In genomic region chr5:91434348-91434747, GRCh38 we compare ENCODE assay signal across 15 cellular contexts. TPM values are rescaled to one million over a fixed set of nuclear protein-coding genes. Genes with fewer than 3 reads are reported as not detected.
DNase-seq lines count a peak whose midpoint lies in the region; ATAC-seq lines count a peak whose summit lies in the region.
"Had no signal": no experiment of that assay in that cellular context is flagged by ENCODE, and none has a peak within 500 bp of the region (broad histone marks: within the 10 kb centered on the region; RNA-seq: fewer than 3 reads in every experiment).

No MANE protein-coding gene starts in this region.

- H3K4me3 ChIP-seq in naive thymus-derived CD4-positive, alpha-beta T cell (ENCODE audit: low read length): no peak overlapping the region
- H3K4me3 ChIP-seq in HAP-1: no peak overlapping the region
- H3K4me3 ChIP-seq: hepatocyte, left lung, skin epidermis had no signal

- H3K27ac Mint-ChIP-seq in activated CD4-positive, alpha-beta T cell treated with anti-CD3 and anti-CD28 coated beads, Interleukin-2, amount 10 ng/mL, durations not matched to agents 7 days and 5 days: no peak overlapping the region
- H3K27ac Mint-ChIP-seq in naive thymus-derived CD4-positive, alpha-beta T cell: peak overlapping the region in 8 of 9 donors; percentile 88 to 95 (median 90)

- no peaks in the 10 kb centered on the region for H3K9me3 Mint-ChIP-seq in activated CD4-positive, alpha-beta T cell treated with anti-CD3 and anti-CD28 coated beads, Interleukin-2, amount 10 ng/mL, durations not matched to agents 7 days and 5 days
- peaks cover 0 to 10% (median 2%) of the 10 kb centered on the region in 11 donors for H3K9me3 Mint-ChIP-seq in naive thymus-derived CD4-positive, alpha-beta T cell

- H3K36me3 ChIP-seq in naive thymus-derived CD4-positive, alpha-beta T cell (ENCODE audit: control insufficient read depth in 2 of 3, insufficient read depth in 3 of 3, low read length in 3 of 3): no peaks in the 10 kb centered on the region
- H3K36me3 ChIP-seq in HAP-1 (replicated peaks): no peaks in the 10 kb centered on the region
- H3K36me3 ChIP-seq: left lung, neutrophil had no signal

- H3K27me3 Mint-ChIP-seq in activated CD4-positive, alpha-beta T cell treated with anti-CD3 and anti-CD28 coated beads, Interleukin-2, amount 10 ng/mL, durations not matched to agents 7 days and 5 days: no peaks in the 10 kb centered on the region
- H3K27me3 Mint-ChIP-seq in naive thymus-derived CD4-positive, alpha-beta T cell: no peaks in the 10 kb centered on the region

- no peak overlapping the region for H3K4me3 Mint-ChIP-seq in activated CD4-positive, alpha-beta T cell treated with anti-CD3 and anti-CD28 coated beads, Interleukin-2, amount 10 ng/mL, durations not matched to agents 7 days and 5 days
- H3K4me3 Mint-ChIP-seq in naive thymus-derived CD4-positive, alpha-beta T cell: peak overlapping the region in 8 of 10 donors; percentile 9 to 80 (median 66)

- no peaks in the 10 kb centered on the region for H3K9me3 ChIP-seq in naive thymus-derived CD4-positive, alpha-beta T cell (ENCODE audit: control insufficient read depth in 2 of 3, low read length in 3 of 3)
- no peaks in the 10 kb centered on the region for H3K9me3 ChIP-seq in HAP-1
- H3K9me3 ChIP-seq: neutrophil had no signal

- DNase-seq in activated CD4-positive, alpha-beta T cell treated with anti-CD3 and anti-CD28 coated beads for 48 hours: peak; percentile 8
- no peak for DNase-seq in activated CD4-positive, alpha-beta T cell treated with anti-CD3 and anti-CD28 coated beads, Interleukin-2, amount 10 ng/mL, durations not matched to agents 7 days and 5 days
- DNase-seq in naive thymus-derived CD4-positive, alpha-beta T cell: peak in 5 of 9 donors; percentile 13 to 58 (median 22)
- no peak for DNase-seq in HAP-1 (ENCODE audit: low spot score in 2 of 2)
- DNase-seq in ecto neural progenitor cell (ENCODE audit: low spot score): no peak
- no peak for DNase-seq in H4 (ENCODE audit: low spot score)
- DNase-seq: DMS 273 treated with DMSO at 0.1 percent for 48 hours, left lung, NCI-H2227 treated with DMSO at 0.1 percent for 48 hours had no signal

- H3K4me1 ChIP-seq in naive thymus-derived CD4-positive, alpha-beta T cell (ENCODE audit: control insufficient read depth in 2 of 2, insufficient read depth in 2 of 2, low read length in 2 of 2): peaks cover 15 to 16% of the 10 kb centered on the region in 2 donors
- H3K4me1 ChIP-seq in HAP-1: no peaks in the 10 kb centered on the region; the same call in 1 of the 2 replicates
- H3K4me1 ChIP-seq: left lung had no signal

- in situ Hi-C loops in HAP-1 (cut with MboI; ENCODE audit: low sequenced_read_pairs): no loop called here

- peaks cover 16% of the 10 kb centered on the region for H3K4me1 Mint-ChIP-seq in activated CD4-positive, alpha-beta T cell treated with anti-CD3 and anti-CD28 coated beads, Interleukin-2, amount 10 ng/mL, durations not matched to agents 7 days and 5 days
- H3K4me1 Mint-ChIP-seq in naive thymus-derived CD4-positive, alpha-beta T cell: peaks cover 9 to 56% (median 43%) of the 10 kb centered on the region in 7 donors

- peak overlapping the region; percentile 35 for H3K27ac ChIP-seq in naive thymus-derived CD4-positive, alpha-beta T cell (ENCODE audit: low read depth, low read length)
- H3K27ac ChIP-seq: hepatocyte, left lung, neutrophil had no signal

- POLR2A ChIA-PET in activated CD4-positive, alpha-beta T cell treated with anti-CD3 and anti-CD28 coated beads, Interleukin-2, amount 10 ng/mL, durations not matched to agents 7 days and 5 days (lab: Charles Lee): no interaction called here
- POLR2A ChIA-PET in naive thymus-derived CD4-positive, alpha-beta T cell (lab: Charles Lee): interaction anchor here (1.1 to 1.7 kb wide), 3 partner anchors 13 to 54 kb away, joined by 3 to 13 read pairs (median 4); partner anchors contain the start of gene ARRDC3

- intact Hi-C loops in naive thymus-derived CD4-positive, alpha-beta T cell (cut with micrococcal nuclease): no loop called here

- CTCF ChIA-PET in activated CD4-positive, alpha-beta T cell treated with anti-CD3 and anti-CD28 coated beads, Interleukin-2, amount 10 ng/mL, durations not matched to agents 7 days and 5 days (lab: Charles Lee): interaction anchor here (0.5 kb wide), 1 partner anchor 367 kb away, joined by 3 read pairs; no protein-coding TSS in a partner anchor
- CTCF ChIA-PET in naive thymus-derived CD4-positive, alpha-beta T cell (lab: Charles Lee): interaction anchor here (1.0 to 3.6 kb wide), 3 partner anchors 11 to 51 kb away, joined by 3 to 19 read pairs (median 5); partner anchors contain the start of gene ARRDC3

- no peaks in the 10 kb centered on the region for H3K27me3 ChIP-seq in naive thymus-derived CD4-positive, alpha-beta T cell (ENCODE audit: control insufficient read depth in 2 of 2, insufficient read depth in 2 of 2, low read length in 2 of 2)
- no peaks in the 10 kb centered on the region for H3K27me3 ChIP-seq in HAP-1 (ENCODE audit: low read depth)
- H3K27me3 ChIP-seq: hepatocyte, left lung, neutrophil had no signal

- peaks cover 3% of the 10 kb centered on the region for H3K36me3 Mint-ChIP-seq in activated CD4-positive, alpha-beta T cell treated with anti-CD3 and anti-CD28 coated beads, Interleukin-2, amount 10 ng/mL, durations not matched to agents 7 days and 5 days (ENCODE audit: low read depth)
- peaks cover 0 to 7% (median 4%) of the 10 kb centered on the region in 5 donors for H3K36me3 Mint-ChIP-seq in naive thymus-derived CD4-positive, alpha-beta T cell

- ATAC-seq in GM19372 (IDR thresholded peaks at IDR 0.05; ENCODE audit: low read depth, unreplicated experiment): peak; percentile 72
- peak; percentile 57 for ATAC-seq in HG03565 (IDR thresholded peaks at IDR 0.05; ENCODE audit: unreplicated experiment)
- ATAC-seq in naive thymus-derived CD4-positive, alpha-beta T cell: peak; percentile 76
- ATAC-seq: left lung, SK-N-SH treated with all-trans-retinoic acid at 6 μM for 48 hours had no signal

RNA-seq across cellular contexts. Expression of gene ARRDC3, which starts 51.2 kb away (rescaled TPM):
- 10 to 100 TPM; 34.1 to 35.0 TPM for total RNA-seq in activated CD4-positive, alpha-beta T cell treated with anti-CD3 and anti-CD28 coated beads, Interleukin-2, amount 10 ng/mL, durations not matched to agents 7 days and 5 days
- 100 to 1,000 TPM in 4 of 5 experiments, 10 to 100 TPM in 1; 29.8 to 256 (median 172) TPM for total RNA-seq in naive thymus-derived CD4-positive, alpha-beta T cell
- 100 to 1,000 TPM in 1 of 2 donors, 10 to 100 TPM in 1; 60.5 to 130 TPM for polyA plus RNA-seq in naive thymus-derived CD4-positive, alpha-beta T cell
- 50.6 and 53.5 TPM in 2 replicates for total RNA-seq in H4 (2014; rRNA removed; shearing (Covaris generic))

Comparison
In these comparisons a context has a peak if more than half of its experiments do, and no peak if none do; other contexts are left out.
1. DNase-seq: peak in activated CD4-positive, alpha-beta T cell treated with anti-CD3 and anti-CD28 coated beads for 48 hours (single experiment) and naive thymus-derived CD4-positive, alpha-beta T cell (5 of 9); none in activated CD4-positive, alpha-beta T cell treated with anti-CD3 and anti-CD28 coated beads, Interleukin-2, amount 10 ng/mL, durations not matched to agents 7 days and 5 days (single experiment), HAP-1 (0 of 2), ecto neural progenitor cell (single experiment) and H4 (single experiment).
2. Peak in every context shown above with its lines, with median percentiles within 50 percentile points of each other: ATAC-seq.